Comparison of ENCODE assay signal across 22 cellular contexts in the genomic region with DNA sequence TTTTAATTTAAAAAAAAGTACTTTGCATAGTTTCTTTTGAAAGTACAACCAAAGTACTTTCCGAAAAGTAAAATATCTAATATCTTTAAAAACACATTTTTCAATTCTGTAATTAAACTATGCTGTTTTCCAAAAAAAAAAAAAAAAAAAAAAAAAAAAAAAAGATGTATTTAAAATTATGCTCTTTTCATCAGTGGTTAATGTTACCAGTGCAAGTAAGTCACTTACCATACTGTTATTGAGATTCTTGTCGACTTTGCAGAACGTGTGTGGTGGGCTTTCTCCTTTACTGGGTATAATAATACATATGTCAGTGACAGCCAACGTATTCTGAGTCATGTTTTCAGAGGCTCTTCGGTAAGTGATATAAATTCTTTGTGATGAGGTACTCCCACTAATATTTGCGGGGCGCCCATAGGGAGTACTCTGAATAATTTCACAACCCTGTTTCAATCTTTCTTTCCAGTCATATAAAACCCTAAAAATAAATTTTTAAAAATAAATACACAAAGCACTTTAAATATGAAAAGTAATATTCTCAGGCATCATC.
"Had no signal": no experiment of that assay in that cellular context is flagged by ENCODE, and none has a peak within 500 bp of the region (broad histone marks: within the 10 kb centered on the region; RNA-seq: fewer than 3 reads in every experiment).

No MANE protein-coding gene starts in this region.

- H3K27me3 ChIP-seq: gastroesophageal sphincter, heart right ventricle, upper lobe of right lung had no signal

- H3K9me3 Mint-ChIP-seq: activated naive CD4-positive, alpha-beta T cell treated with anti-CD3 and anti-CD28 coated beads, Interleukin-2, amount 50 U/mL, for 24 hours; activated T-cell treated with anti-CD3 and anti-CD28 coated beads, Interleukin-2, amount 50 U/mL, for 4 hours; brain had no signal

- H3K27ac Mint-ChIP-seq: brain had no signal

- H3K27me3 Mint-ChIP-seq: activated naive CD4-positive, alpha-beta T cell treated with anti-CD3 and anti-CD28 coated beads, Interleukin-2, amount 50 U/mL, for 24 hours; brain had no signal

- ATAC-seq: activated CD4-positive, CD25-positive, alpha-beta regulatory T cell treated with anti-CD3 and anti-CD28 coated beads, Interleukin-2, amount 50 U/mL, for 24 hours; activated T-cell treated with anti-CD3 and anti-CD28 coated beads, Interleukin-2, amount 50 U/mL, for 4 hours; gastroesophageal sphincter; heart right ventricle; upper lobe of right lung had no signal

- H3K4me3 ChIP-seq: coronary artery, gastroesophageal sphincter, heart right ventricle, left ventricle myocardium inferior, upper lobe of right lung had no signal

- H3K27ac ChIP-seq: coronary artery, gastroesophageal sphincter, heart right ventricle, left ventricle myocardium inferior, upper lobe of right lung had no signal

- H3K4me1 Mint-ChIP-seq: brain had no signal

- H3K4me1 ChIP-seq: gastroesophageal sphincter, heart right ventricle, left ventricle myocardium inferior, upper lobe of right lung had no signal

- H3K4me3 Mint-ChIP-seq: activated naive CD4-positive, alpha-beta T cell treated with anti-CD3 and anti-CD28 coated beads, Interleukin-2, amount 50 U/mL, for 24 hours; activated T-cell treated with anti-CD3 and anti-CD28 coated beads, Interleukin-2, amount 50 U/mL, for 4 hours; brain had no signal

- H3K9me3 ChIP-seq: gastroesophageal sphincter, heart right ventricle, left ventricle myocardium inferior, upper lobe of right lung had no signal

- DNase-seq: activated CD4-positive, alpha-beta T cell treated with anti-CD3 and anti-CD28 coated beads, Interleukin-2, amount 50 U/mL, for 1 hour; activated CD8-positive, alpha-beta memory T cell treated with anti-CD3 and anti-CD28 coated beads, Interleukin-2, amount 50 U/mL, for 4 hours; activated T-cell treated with anti-CD3 and anti-CD28 coated beads, Interleukin-2, amount 50 U/mL, for 4 hours; amygdala; central memory CD4-positive, alpha-beta T cell; heart right ventricle; kidney glomerular epithelial cell; left ventricle myocardium inferior; occipital lobe; retina; stimulated activated CD4-positive, alpha-beta T cell treated with anti-CD3 and anti-CD28 coated beads, Interleukin-12 subunit alpha, Interleukin-12 subunit beta, amount 100 ng/mL, for 4 hours; stimulated activated CD4-positive, alpha-beta T cell treated with anti-CD3 and anti-CD28 coated beads, Interleukin-1b, Interleukin-23, amount 100 ng/mL, for 48 hours; stimulated activated CD8-positive, alpha-beta memory T cell treated with anti-CD3 and anti-CD28 coated beads, Interleukin-4, amount 100 ng/mL, for 48 hours; stimulated activated naive CD4-positive, alpha-beta T cell; T-helper 1 cell; T1000; upper lobe of right lung had no signal
